Comparison of ENCODE assay signal across 17 cellular contexts in the genomic region with DNA sequence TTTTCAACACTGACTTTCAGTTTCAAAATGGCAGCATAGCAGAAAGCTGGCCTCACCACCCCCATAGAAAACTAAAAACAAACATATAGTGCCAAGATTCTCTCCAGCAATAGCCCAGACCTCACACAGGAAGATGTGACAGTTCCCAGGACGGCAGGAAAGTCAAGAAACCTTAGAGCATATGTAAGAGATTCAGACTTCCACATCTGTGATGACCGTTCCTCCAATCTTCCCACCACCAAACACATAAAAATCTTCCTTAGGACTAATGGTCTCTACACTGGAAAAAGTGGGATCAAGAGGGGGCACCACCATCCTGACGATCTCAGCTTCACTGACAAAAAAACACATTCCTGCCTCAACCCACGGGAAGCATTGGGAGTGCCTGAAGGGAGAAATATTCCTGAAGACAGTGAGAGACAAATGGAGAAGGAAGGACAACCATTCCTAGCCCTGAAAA.
DNase-seq lines count a peak whose midpoint lies in the region; ATAC-seq and TF ChIP-seq lines count a peak whose summit lies in the region.
"Had no signal": no experiment of that assay in that cellular context is flagged by ENCODE, and none has a peak within 500 bp of the region (broad histone marks: within the 10 kb centered on the region; RNA-seq: fewer than 3 reads in every experiment).

No MANE protein-coding gene starts in this region.

- in situ Hi-C loops in Panc1 (cut with HindIII; ENCODE audit: low pct_unique_long_range_greater_than_20kb, low sequenced_read_pairs), result no loop called here

- peaks cover 8% of the 10 kb centered on the region for H3K9me3 Mint-ChIP-seq in progenitor cell of endocrine pancreas (ENCODE audit: low read depth)
- H3K9me3 Mint-ChIP-seq: CD8-positive, alpha-beta T cell had no signal

- DNase-seq in ELF-1 (ENCODE audit: low read depth, low spot score) (peak; percentile 69), Panc1 (ENCODE audit: low read depth, low spot score) (peak; percentile 13), hepatocyte (ENCODE audit: low spot score) (peak; percentile 16), progenitor cell of endocrine pancreas (ENCODE audit: low spot score, unreplicated experiment) (no peak), GM10248 (ENCODE audit: extremely low spot score) (no peak), testis (no peak), middle frontal gyrus (ENCODE audit: extremely low spot score, low spot score) (no peak), SIG-M5 (lab: John Stamatoyannopoulos, UW) (no peak)
- DNase-seq: activated CD4-positive, CD25-positive, alpha-beta regulatory T cell treated with anti-CD3 and anti-CD28 coated beads, Interleukin-2, amount 50 U/mL, for 72 hours; CD8-positive, alpha-beta T cell; glutamatergic neuron; natural killer cell; NCI-H2107; PC-9; T-helper 9 cell had no signal

- H3K4me2 ChIP-seq in hepatocyte, result peak overlapping the region; percentile 70
- H3K4me2 ChIP-seq: PC-9 had no signal

- H3K27ac Mint-ChIP-seq in progenitor cell of endocrine pancreas, result peak overlapping the region; percentile 82
- H3K27ac Mint-ChIP-seq: activated T-helper 17 cell treated with anti-CD3 and anti-CD28 coated beads, Interleukin-2, amount 50 U/mL, for 72 hours; CD8-positive, alpha-beta T cell; natural killer cell had no signal

- H3K4me1 Mint-ChIP-seq in progenitor cell of endocrine pancreas (ENCODE audit: low read depth), result peaks cover 7% of the 10 kb centered on the region
- H3K4me1 Mint-ChIP-seq: activated T-helper 17 cell treated with anti-CD3 and anti-CD28 coated beads, Interleukin-2, amount 50 U/mL, for 72 hours; natural killer cell had no signal

- H3K4me3 ChIP-seq in Panc1 (ENCODE audit: low read depth in 2 of 2, low read length in 2 of 2), result peak overlapping the region; percentile 13 to 32; a peak in 3 of 4 replicates
- H3K4me3 ChIP-seq in hepatocyte, result peak overlapping the region; percentile 11
- peak overlapping the region in 1 of 2 donors; percentile 6 for H3K4me3 ChIP-seq in testis
- H3K4me3 ChIP-seq: PC-9, tibial nerve had no signal

- peaks cover 2% of the 10 kb centered on the region for H3K36me3 Mint-ChIP-seq in progenitor cell of endocrine pancreas (ENCODE audit: insufficient read depth)
- H3K36me3 Mint-ChIP-seq: CD8-positive, alpha-beta T cell; natural killer cell had no signal

- peak; percentile 42; the same call in 1 of the 2 replicates for ATAC-seq in Panc1
- ATAC-seq: activated T-helper 17 cell treated with anti-CD3 and anti-CD28 coated beads, Interleukin-2, amount 50 U/mL, for 72 hours; CD8-positive, alpha-beta T cell; natural killer cell had no signal

- intact Hi-C loops in Panc1 (cut with micrococcal nuclease; ENCODE audit: unreplicated experiment) (loop anchor here (2.0 kb wide), 2 partner anchors 188 to 476 kb away; no protein-coding TSS in a partner anchor), testis (cut with DNase I; ENCODE audit: low total_unique reads) (no loop called here)

- H2AFZ ChIP-seq in hepatocyte, result peak overlapping the region; percentile 13
- H2AFZ ChIP-seq: PC-9 had no signal

- no peaks in the 10 kb centered on the region for H3K27me3 Mint-ChIP-seq in progenitor cell of endocrine pancreas
- H3K27me3 Mint-ChIP-seq: activated T-helper 17 cell treated with anti-CD3 and anti-CD28 coated beads, Interleukin-2, amount 50 U/mL, for 72 hours had no signal

- H3K27ac ChIP-seq in Panc1 (ENCODE audit: low read length) (no peak overlapping the region), hepatocyte (peak overlapping the region; percentile 70), testis (no peak overlapping the region)
- H3K27ac ChIP-seq: PC-9, tibial nerve had no signal

- no peak for TF ChIP-seq POLR2A in testis (IDR thresholded peaks at IDR 0.05)

- no peaks in the 10 kb centered on the region for H3K36me3 ChIP-seq in Panc1 (ENCODE audit: control insufficient read depth, insufficient read depth, low read length)
- H3K36me3 ChIP-seq in hepatocyte (replicated peaks; ENCODE audit: insufficient read depth, low read depth), result no peaks in the 10 kb centered on the region
- H3K36me3 ChIP-seq in testis (ENCODE audit: low read depth, missing control alignments), result no peaks in the 10 kb centered on the region
- H3K36me3 ChIP-seq: tibial nerve had no signal

- H3K4me3 Mint-ChIP-seq in progenitor cell of endocrine pancreas (ENCODE audit: low read depth), result peak overlapping the region; percentile 39
- H3K4me3 Mint-ChIP-seq: activated T-helper 17 cell treated with anti-CD3 and anti-CD28 coated beads, Interleukin-2, amount 50 U/mL, for 72 hours; CD8-positive, alpha-beta T cell; natural killer cell had no signal

- no TSS peak for BruUV-seq in Panc1 (replicated peaks; lab: Mats Ljungman, UMichigan)

- H3K4me1 ChIP-seq in Panc1 (ENCODE audit: control insufficient read depth, insufficient read depth, low read length), result no peaks in the 10 kb centered on the region
- H3K4me1 ChIP-seq in hepatocyte (ENCODE audit: insufficient read depth), result no peaks in the 10 kb centered on the region
- H3K4me1 ChIP-seq in testis, result no peaks in the 10 kb centered on the region
- H3K4me1 ChIP-seq: tibial nerve had no signal

- no peaks in the 10 kb centered on the region for H3K27me3 ChIP-seq in Panc1 (ENCODE audit: control insufficient read depth, insufficient read depth, low read length)
- H3K27me3 ChIP-seq in hepatocyte, result no peaks in the 10 kb centered on the region
- H3K27me3 ChIP-seq in testis, result no peaks in the 10 kb centered on the region
- H3K27me3 ChIP-seq: tibial nerve had no signal

- POLR2A ChIA-PET in Panc1 (lab: Charles Lee), result no interaction called here
- POLR2A ChIA-PET in GM10248 (lab: Yijun Ruan, JAX), result no interaction called here

- no peaks in the 10 kb centered on the region for H4K20me1 ChIP-seq in hepatocyte (ENCODE audit: insufficient read depth, poor library complexity, severe bottlenecking)

- no peaks in the 10 kb centered on the region for H3K9me2 ChIP-seq in hepatocyte (replicated peaks; ENCODE audit: insufficient read depth)

- peaks cover 13% of the 10 kb centered on the region for H3K79me2 ChIP-seq in hepatocyte

- WGBS in hepatocyte (ENCODE audit: low lambda C conversion rate, missing lambda C conversion rate), result 19% methylated on average over 4 of the region's 4 CpGs
- 24 to 35% methylated on average over 4 of the region's 4 CpGs for WGBS in testis, 2 donors

- CTCF ChIA-PET in Panc1 (lab: Charles Lee) (interaction anchor here (0.6 kb wide), 1 partner anchor 914 kb away, joined by 3 read pairs; no protein-coding TSS in a partner anchor), GM10248 (lab: Yijun Ruan, JAX) (no interaction called here)

- TF ChIP-seq CTCF in Panc1 (IDR thresholded peaks at IDR 0.05), result no peak
- no peak for TF ChIP-seq CTCF in hepatocyte (IDR thresholded peaks at IDR 0.05; ENCODE audit: poor library complexity)
- TF ChIP-seq CTCF in progenitor cell of endocrine pancreas (IDR thresholded peaks at IDR 0.05; ENCODE audit: unreplicated experiment), result no peak
- TF ChIP-seq CTCF in GM10248 (IDR thresholded peaks at IDR 0.05; ENCODE audit: control extremely low read depth, extremely low read depth, low read depth, missing control alignments), result no peak
- no peak for TF ChIP-seq CTCF in testis (IDR thresholded peaks at IDR 0.05)

- H3K9me3 ChIP-seq in Panc1 (ENCODE audit: control insufficient read depth, insufficient read depth, low read depth, low read length) (no peaks in the 10 kb centered on the region), hepatocyte (ENCODE audit: low read depth) (no peaks in the 10 kb centered on the region), testis (no peaks in the 10 kb centered on the region)
- H3K9me3 ChIP-seq: tibial nerve had no signal

Comparison
In these comparisons a context has a peak if more than half of its experiments do, and no peak if none do; other contexts are left out.
1. DNase-seq: peak in ELF-1 (single experiment), Panc1 (single experiment) and hepatocyte (single experiment); none in progenitor cell of endocrine pancreas (single experiment), GM10248 (single experiment), testis (single experiment), middle frontal gyrus (single experiment) and SIG-M5 (single experiment).